8 cellular contexts compared by ENCODE assay signal in genomic region chr2:11750422-11750821, GRCh38. TPM values are rescaled to one million over a fixed set of nuclear protein-coding genes. Genes with fewer than 3 reads are reported as not detected.
DNase-seq lines count a peak whose midpoint lies in the region; ATAC-seq and TF ChIP-seq lines count a peak whose summit lies in the region.

No MANE protein-coding gene starts in this region.

- H3K9me3 Mint-ChIP-seq in T-helper 2 cell treated with Interferon-gamma antibody and Interleukin-4, amounts not matched to agents 5 μg/mL and 100 μg/mL, for 36 hours: no peaks in the 10 kb centered on the region
- H3K9me3 Mint-ChIP-seq in memory B cell: no peaks in the 10 kb centered on the region

- no peak overlapping the region for H3K9ac ChIP-seq in PC-3 (ENCODE audit: low read length)

- H3K36me3 ChIP-seq in PC-3 (ENCODE audit: low read depth, low read length): no peaks in the 10 kb centered on the region

- peak overlapping the region; percentile 90 for H3K27ac Mint-ChIP-seq in T-helper 2 cell treated with Interferon-gamma antibody and Interleukin-4, amounts not matched to agents 5 μg/mL and 100 μg/mL, for 36 hours
- H3K27ac Mint-ChIP-seq in memory B cell: peak overlapping the region; percentile 97

- H3F3A ChIP-seq in PC-3 (ENCODE audit: low read length, unreplicated experiment): no peaks in the 10 kb centered on the region

- no TSS peak for BruUV-seq in PC-3 (replicated peaks; lab: Mats Ljungman, UMichigan)

- H3K27me3 ChIP-seq in PC-3 (ENCODE audit: low read length): no peaks in the 10 kb centered on the region

- H3K27ac ChIP-seq in PC-3 (ENCODE audit: low read length): no peak overlapping the region

- no peak overlapping the region for H2AFZ ChIP-seq in PC-3 (ENCODE audit: low read length)

- H3K9me3 ChIP-seq in PC-3 (ENCODE audit: low read length): no peaks in the 10 kb centered on the region

- H3K4me3 Mint-ChIP-seq in T-helper 2 cell treated with Interferon-gamma antibody and Interleukin-4, amounts not matched to agents 5 μg/mL and 100 μg/mL, for 36 hours: peak overlapping the region; percentile 70
- H3K4me3 Mint-ChIP-seq in memory B cell: peak overlapping the region; percentile 51

- peaks cover 3% of the 10 kb centered on the region for H3K36me3 Mint-ChIP-seq in T-helper 2 cell treated with Interferon-gamma antibody and Interleukin-4, amounts not matched to agents 5 μg/mL and 100 μg/mL, for 36 hours (ENCODE audit: low read depth)
- no peaks in the 10 kb centered on the region for H3K36me3 Mint-ChIP-seq in memory B cell

- H3K4me2 ChIP-seq in PC-3 (ENCODE audit: low read length): no peak overlapping the region

- CTCF ChIA-PET in PC-3 (lab: Charles Lee): no interaction called here

- no peaks in the 10 kb centered on the region for H3K27me3 Mint-ChIP-seq in T-helper 2 cell treated with Interferon-gamma antibody and Interleukin-4, amounts not matched to agents 5 μg/mL and 100 μg/mL, for 36 hours (ENCODE audit: low read depth)
- no peaks in the 10 kb centered on the region for H3K27me3 Mint-ChIP-seq in memory B cell

- POLR2A ChIA-PET in PC-3 (lab: Charles Lee; ENCODE audit: unreplicated experiment): no interaction called here

- intact Hi-C loops in PC-3 (cut with micrococcal nuclease): no loop called here

- H3K4me3 ChIP-seq in PC-3 (ENCODE audit: low read length): no peak overlapping the region

- no peaks in the 10 kb centered on the region for H3K9me2 ChIP-seq in PC-3 (replicated peaks; ENCODE audit: low read length)

- peaks cover 49% of the 10 kb centered on the region for H3K4me1 ChIP-seq in PC-3 (ENCODE audit: insufficient read depth, low read length)

- ATAC-seq in HG03025 (IDR thresholded peaks at IDR 0.05; ENCODE audit: low FRiP score, unreplicated experiment) (peak; percentile 26), memory B cell (ENCODE audit: low read depth) (peak; percentile 51), PC-3 (no peak)

- peaks cover 56% of the 10 kb centered on the region for H4K20me1 ChIP-seq in PC-3 (ENCODE audit: low read length)

- TF ChIP-seq CTCF in PC-3 (conservative IDR thresholded peaks at IDR 0.05; ENCODE audit: low read depth, low read length): no peak

- H3K4me1 Mint-ChIP-seq in T-helper 2 cell treated with Interferon-gamma antibody and Interleukin-4, amounts not matched to agents 5 μg/mL and 100 μg/mL, for 36 hours (ENCODE audit: low read depth): peaks cover 72% of the 10 kb centered on the region
- peaks cover 61% of the 10 kb centered on the region for H3K4me1 Mint-ChIP-seq in memory B cell

- peak; percentile 47 for DNase-seq in activated naive CD4-positive, alpha-beta T cell treated with Interleukin-2 at 50 U/mL for 16 hours
- no peak for DNase-seq in activated naive CD4-positive, alpha-beta T cell (lab: John Stamatoyannopoulos, UW)
- DNase-seq in T-helper 2 cell treated with Interferon-gamma antibody and Interleukin-4, amounts not matched to agents 5 μg/mL and 100 μg/mL, for 36 hours (ENCODE audit: low spot score): peak; percentile 50
- DNase-seq in memory B cell (ENCODE audit: low spot score in 2 of 2): peak; percentile 32 to 53
- DNase-seq in NCI-H187 (lab: John Stamatoyannopoulos, UW): no peak
- no peak for DNase-seq in NCI-H1436 treated with DMSO at 0.1 percent for 48 hours (lab: John Stamatoyannopoulos, UW)
- DNase-seq in PC-3: no peak

- peaks cover 87% of the 10 kb centered on the region for H3K79me2 ChIP-seq in PC-3 (ENCODE audit: low read length)

RNA-seq across cellular contexts. Expression of gene LPIN1, which starts 4.0 kb away (rescaled TPM):
- total RNA-seq in PC-3 (2014; rRNA removed): 40.9 and 46.9 TPM in 2 replicates

Comparison
In these comparisons a context has a peak if more than half of its experiments do, and no peak if none do; other contexts are left out.
1. DNase-seq: peak in activated naive CD4-positive, alpha-beta T cell treated with Interleukin-2 at 50 U/mL for 16 hours (single experiment), T-helper 2 cell treated with Interferon-gamma antibody and Interleukin-4, amounts not matched to agents 5 μg/mL and 100 μg/mL, for 36 hours (single experiment) and memory B cell (2 of 2); none in activated naive CD4-positive, alpha-beta T cell (0 of 4), NCI-H187 (0 of 2), NCI-H1436 treated with DMSO at 0.1 percent for 48 hours (single experiment) and PC-3 (single experiment).